In the genomic region with DNA sequence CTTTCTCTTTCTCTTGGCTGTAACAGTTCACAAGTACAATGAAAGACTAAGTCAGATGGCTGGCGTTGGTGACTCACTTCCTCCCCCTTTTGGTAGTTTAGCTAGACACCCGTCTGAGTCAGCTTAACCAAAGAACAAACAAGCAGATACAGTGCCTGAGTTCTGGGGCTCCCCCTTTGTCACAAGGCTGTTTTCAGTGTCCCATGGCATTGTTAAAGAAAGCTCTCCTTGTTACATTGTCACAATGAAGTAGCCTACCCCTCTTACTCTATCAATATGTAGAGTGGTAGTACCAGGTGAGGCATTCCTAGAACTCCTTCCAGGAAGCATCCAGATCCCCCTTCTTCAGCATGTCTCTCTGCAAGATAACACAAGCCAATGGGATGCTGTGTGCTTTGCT, we compare ENCODE assay signal across 8 cellular contexts. TPM values are rescaled to one million over a fixed set of nuclear protein-coding genes. Genes with fewer than 3 reads are reported as not detected.
DNase-seq lines count a peak whose midpoint lies in the region; ATAC-seq and TF ChIP-seq lines count a peak whose summit lies in the region.

No MANE protein-coding gene starts in this region.

- intact Hi-C loops in PC-9 (cut with micrococcal nuclease; ENCODE audit: unreplicated experiment) = loop anchor here (2.0 to 5.0 kb wide), 2 partner anchors 93 to 118 kb away; no protein-coding TSS in a partner anchor

- 0 out of 2 replicates have a peak overlapping the region, but pooled peaks have one; percentile 1 for H2AFZ ChIP-seq in PC-9

- H3K9me2 ChIP-seq in PC-9 (ENCODE audit: insufficient read depth) = no peaks in the 10 kb centered on the region

- no peaks in the 10 kb centered on the region for H3F3A ChIP-seq in PC-9 (ENCODE audit: insufficient read depth, low read depth)

- DNase-seq in DMS53 treated with DMSO at 0.1 percent for 48 hours (lab: John Stamatoyannopoulos, UW; ENCODE audit: unreplicated experiment) (peak; percentile 77), HPDE6-E6E7 (ENCODE audit: extremely low spot score) (peak; percentile 84), PC-9 (peak; percentile 56 to 89), activated T-cell treated with anti-CD3 and anti-CD28 coated beads for 4 hours (peak; percentile 62), fibroblast of mammary gland (ENCODE audit: low read depth) (peak; percentile 96), non-pigmented ciliary epithelial cell (ENCODE audit: low read depth) (peak; percentile 96), thoracic aorta (ENCODE audit: low spot score) (peak; percentile 46)

- no peaks in the 10 kb centered on the region for H3K36me3 ChIP-seq in PC-9 (ENCODE audit: low read depth)
- no peaks in the 10 kb centered on the region for H3K36me3 ChIP-seq in thoracic aorta

- CTCF ChIA-PET in PC-9 (lab: Charles Lee) = interaction anchor here (0.6 to 1.7 kb wide), 2 partner anchors 117 to 188 kb away, joined by 4 to 9 read pairs; no protein-coding TSS in a partner anchor

- peak overlapping the region; percentile 11; the same call in 1 of the 2 replicates for H3K4me2 ChIP-seq in PC-9

- POLR2A ChIA-PET in PC-9 (lab: Charles Lee; ENCODE audit: unreplicated experiment) = no interaction called here

- H3K9me3 ChIP-seq in PC-9 (ENCODE audit: insufficient read depth, low read depth) (no peaks in the 10 kb centered on the region), thoracic aorta (no peaks in the 10 kb centered on the region)

- H3K79me2 ChIP-seq in PC-9 (ENCODE audit: low read depth) = no peaks in the 10 kb centered on the region

- TF ChIP-seq CTCF in PC-9 (conservative IDR thresholded peaks at IDR 0.05) = peak; percentile 66; the same call in 1 of the 2 replicates
- TF ChIP-seq CTCF in fibroblast of mammary gland (conservative IDR thresholded peaks at IDR 0.05; ENCODE audit: control insufficient read depth, insufficient read depth, low read depth, low read length) = peak; percentile 14
- peak; percentile 37 for TF ChIP-seq CTCF in thoracic aorta (IDR thresholded peaks at IDR 0.05)

- H3K27me3 ChIP-seq in PC-9 (ENCODE audit: insufficient read depth, low read depth) (no peaks in the 10 kb centered on the region), thoracic aorta (replicated peaks; ENCODE audit: insufficient read depth) (no peaks in the 10 kb centered on the region)

- H3K27ac ChIP-seq in PC-9 (no peak overlapping the region), thoracic aorta (no peak overlapping the region)

- BruUV-seq in PC-9 (replicated peaks; lab: Mats Ljungman, UMichigan) = no TSS peak

- H3K4me1 ChIP-seq in PC-9 (replicated peaks; ENCODE audit: insufficient read depth) (peaks cover 11% of the 10 kb centered on the region), thoracic aorta (ENCODE audit: control insufficient read depth in 1 of 2, low read depth in 2 of 2) (peaks cover 3 to 7% of the 10 kb centered on the region in 2 donors)

- no peaks in the 10 kb centered on the region for H4K20me1 ChIP-seq in PC-9 (ENCODE audit: insufficient read depth)

- H3K4me3 ChIP-seq in PC-9 = no peak overlapping the region
- H3K4me3 ChIP-seq in fibroblast of mammary gland (ENCODE audit: control insufficient read depth, low read depth, low read length) = no peak overlapping the region
- H3K4me3 ChIP-seq in thoracic aorta = no peak overlapping the region

- ATAC-seq in GM21390 (IDR thresholded peaks at IDR 0.05; ENCODE audit: unreplicated experiment) = peak; percentile 100
- peak; percentile 87 for ATAC-seq in thoracic aorta (ENCODE audit: insufficient number of reproducible peaks, low FRiP score, low read depth)

RNA-seq across cellular contexts. Expression of a gene that starts 38.6 kb away (rescaled TPM):
- not detected in 2 replicates for total RNA-seq in PC-9 (2021)
- total RNA-seq in thoracic aorta = 1 to 10 TPM in 1 of 2 donors, under 1 TPM in 1; 0.68 to 4.7 TPM

Comparison
In these comparisons a context has a peak if more than half of its experiments do, and no peak if none do; other contexts are left out.
1. DNase-seq: peak in every context shown above with its lines; median percentile 96 in fibroblast of mammary gland; 96 in non-pigmented ciliary epithelial cell; 84 in HPDE6-E6E7; 77 in DMS53 treated with DMSO at 0.1 percent for 48 hours; 72 in PC-9; 62 in activated T-cell treated with anti-CD3 and anti-CD28 coated beads for 4 hours; 46 in thoracic aorta.
2. CTCF ChIP-seq: peak in every context shown above with its lines; median percentile 66 in PC-9; 37 in thoracic aorta; 14 in fibroblast of mammary gland.